Comparison of ENCODE assay signal across 25 cellular contexts in genomic region chr16:88003736-88004135, GRCh38.
"Had no signal": no experiment of that assay in that cellular context is flagged by ENCODE, and none has a peak within 500 bp of the region (broad histone marks: within the 10 kb centered on the region; RNA-seq: fewer than 3 reads in every experiment).

No MANE protein-coding gene starts in this region.

- H3K9me3 Mint-ChIP-seq: activated naive CD8-positive, alpha-beta T cell treated with anti-CD3 and anti-CD28 coated beads, Interleukin-2, amount 10 ng/mL, durations not matched to agents 7 days and 5 days; central memory CD8-positive, alpha-beta T cell had no signal

- H3K4me3 Mint-ChIP-seq: activated CD8-positive, alpha-beta T cell treated with anti-CD3 and anti-CD28 coated beads, Interleukin-2, amount 10 ng/mL, durations not matched to agents 7 days and 5 days; activated naive CD8-positive, alpha-beta T cell treated with anti-CD3 and anti-CD28 coated beads, Interleukin-2, amount 10 ng/mL, durations not matched to agents 7 days and 5 days; central memory CD8-positive, alpha-beta T cell had no signal

- H3K4me3 ChIP-seq: adrenal gland, breast epithelium, MG63 had no signal

- H3K9ac ChIP-seq: KMS-11, SK-N-SH had no signal

- H3K4me1 ChIP-seq: adrenal gland, breast epithelium had no signal

- H3K4me2 ChIP-seq: KMS-11, SK-N-SH had no signal

- H3K27ac ChIP-seq: adrenal gland, breast epithelium, KMS-11, VCaP had no signal

- H3K27ac Mint-ChIP-seq: activated CD8-positive, alpha-beta T cell treated with anti-CD3 and anti-CD28 coated beads, Interleukin-2, amount 10 ng/mL, durations not matched to agents 7 days and 5 days; activated naive CD8-positive, alpha-beta T cell treated with anti-CD3 and anti-CD28 coated beads, Interleukin-2, amount 10 ng/mL, durations not matched to agents 7 days and 5 days had no signal

- H3K27me3 Mint-ChIP-seq: activated naive CD8-positive, alpha-beta T cell treated with anti-CD3 and anti-CD28 coated beads, Interleukin-2, amount 10 ng/mL, durations not matched to agents 7 days and 5 days; central memory CD8-positive, alpha-beta T cell had no signal

- H3K27me3 ChIP-seq: adrenal gland, breast epithelium, MG63 had no signal

- H3K4me1 Mint-ChIP-seq: activated naive CD8-positive, alpha-beta T cell treated with anti-CD3 and anti-CD28 coated beads, Interleukin-2, amount 10 ng/mL, durations not matched to agents 7 days and 5 days had no signal

- DNase-seq: activated CD4-positive, alpha-beta T cell treated with anti-CD3 and anti-CD28 coated beads for 4 hours; activated CD8-positive, alpha-beta memory T cell treated with anti-CD3 and anti-CD28 coated beads, Interleukin-2, amount 50 U/mL, for 48 hours; activated CD8-positive, alpha-beta T cell treated with anti-CD3 and anti-CD28 coated beads, Interleukin-2, amount 10 ng/mL, durations not matched to agents 7 days and 5 days; activated naive CD4-positive, alpha-beta T cell treated with anti-CD3 and anti-CD28 coated beads, Interleukin-2, amount 50 U/mL, for 16 hours; activated naive CD8-positive, alpha-beta T cell treated with anti-CD3 and anti-CD28 coated beads, Interleukin-2, amount 10 ng/mL, durations not matched to agents 7 days and 5 days; activated T-cell treated with anti-CD3 and anti-CD28 coated beads, Interleukin-2, amount 50 U/mL, for 1 hour; adrenal gland; aorta; MG63; MV-4-11; NCI-H1092 treated with DMSO at 0.1 percent for 48 hours; NCI-H1417 treated with DMSO at 0.1 percent for 48 hours; NCI-H1694; NCI-H2029; NCI-H2107; NCI-H2171 treated with DMSO at 0.1 percent for 48 hours; NCI-H226; NCI-H526; NCI-H774; SK-N-SH; T-helper 1 cell had no signal

- ATAC-seq: activated CD8-positive, alpha-beta T cell treated with anti-CD3 and anti-CD28 coated beads, Interleukin-2, amount 10 ng/mL, durations not matched to agents 7 days and 5 days had no signal
